Comparison of ENCODE assay signal across 8 cellular contexts in the genomic region with DNA sequence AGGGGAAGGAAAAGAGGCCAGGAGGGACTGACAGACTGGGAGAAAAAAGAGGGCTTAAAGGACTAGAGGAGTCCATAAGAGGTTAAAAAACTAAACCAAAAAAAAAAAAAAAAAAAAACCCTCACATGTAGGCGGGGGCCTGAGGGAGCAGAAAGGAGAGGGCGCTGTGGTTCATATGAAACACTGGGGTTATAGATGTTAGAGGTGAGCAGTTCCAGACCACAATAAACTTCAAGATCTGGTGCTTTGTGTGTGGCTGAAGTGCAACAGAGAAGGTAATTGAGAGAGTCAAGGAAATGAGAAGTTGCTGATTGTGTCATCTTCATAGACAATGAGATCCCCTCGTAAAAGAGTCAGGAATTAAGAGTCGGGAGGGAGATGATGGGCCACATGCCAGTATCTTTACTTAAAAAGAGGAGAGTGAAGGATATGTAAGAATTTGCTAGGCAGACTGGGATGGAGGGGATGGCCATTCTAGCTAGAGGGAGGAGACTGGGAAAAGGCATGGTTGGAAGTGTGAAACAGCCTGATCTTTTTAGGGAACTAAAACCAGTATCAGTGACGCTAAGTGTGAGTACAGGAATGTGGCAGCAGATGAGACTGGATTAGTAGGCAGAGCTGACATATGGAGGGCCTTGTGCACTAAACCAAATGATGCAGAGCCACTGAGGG. TPM values are rescaled to one million over a fixed set of nuclear protein-coding genes. Genes with fewer than 3 reads are reported as not detected.
DNase-seq lines count a peak whose midpoint lies in the region; ATAC-seq, FAIRE-seq and TF ChIP-seq lines count a peak whose summit lies in the region.

No MANE protein-coding gene starts in this region.

- H3K4me2 ChIP-seq in SK-N-SH, result no peak overlapping the region

- TF ChIP-seq EP300 in SK-N-SH (IDR thresholded peaks at IDR 0.05; ENCODE audit: borderline replicate concordance in 1 of 2, low read depth in 1 of 2, low read length in 1 of 2), result no peak

- no peaks in the 10 kb centered on the region for H3K79me2 ChIP-seq in SK-N-SH (ENCODE audit: insufficient read depth)

- H3K27ac ChIP-seq in A673 (ENCODE audit: low read depth, low read length, poor library complexity, severe bottlenecking) (no peak overlapping the region), SK-N-SH (ENCODE audit: low read depth in 2 of 2, low read length in 1 of 2) (no peak overlapping the region)

- no peak overlapping the region for H3K9ac ChIP-seq in SK-N-SH

- TF ChIP-seq RAD21 in SK-N-SH (IDR thresholded peaks at IDR 0.05; ENCODE audit: low read length), result no peak

- H3K9me3 Mint-ChIP-seq in activated naive CD4-positive, alpha-beta T cell treated with anti-CD3 and anti-CD28 coated beads, Interleukin-2, amount 50 U/mL, for 72 hours, result peaks cover 0 to 6% of the 10 kb centered on the region in 2 donors

- TF ChIP-seq CTCF in A673 (conservative IDR thresholded peaks at IDR 0.05; ENCODE audit: low read depth, low read length), result no peak
- TF ChIP-seq CTCF in SK-N-SH (IDR thresholded peaks at IDR 0.05), result no peak

- H3K9me3 ChIP-seq in A673 (ENCODE audit: low read depth, low read length, poor library complexity, severe bottlenecking), result no peaks in the 10 kb centered on the region
- no peaks in the 10 kb centered on the region for H3K9me3 ChIP-seq in SK-N-SH

- peak; percentile 77 for ATAC-seq in GM18909 (IDR thresholded peaks at IDR 0.05; ENCODE audit: poor library complexity, unreplicated experiment)
- ATAC-seq in HG03432 (IDR thresholded peaks at IDR 0.05; ENCODE audit: unreplicated experiment), result peak; percentile 93
- ATAC-seq in activated naive CD4-positive, alpha-beta T cell treated with anti-CD3 and anti-CD28 coated beads, Interleukin-2, amount 50 U/mL, for 72 hours, result peak; percentile 95 to 99

- H2AFZ ChIP-seq in SK-N-SH (ENCODE audit: low read depth), result no peak overlapping the region

- peaks cover 5 to 6% of the 10 kb centered on the region in 2 donors for H3K36me3 Mint-ChIP-seq in activated naive CD4-positive, alpha-beta T cell treated with anti-CD3 and anti-CD28 coated beads, Interleukin-2, amount 50 U/mL, for 72 hours

- no peak for FAIRE-seq in H54 (lab: Jason Lieb, UNC)

- TF ChIP-seq POLR2A in H54 (IDR thresholded peaks at IDR 0.05; ENCODE audit: low read depth, low read length), result no peak

- DNase-seq in A673 (ENCODE audit: low spot score) (peak; percentile 25), mucosa of gallbladder (ENCODE audit: low spot score) (no peak), SK-N-SH (no peak), NCI-H146 treated with DMSO at 0.1 percent for 48 hours (lab: John Stamatoyannopoulos, UW; ENCODE audit: unreplicated experiment) (no peak), H54 (ENCODE audit: insufficient read length, low spot score) (no peak)
- no peak for DNase-seq in activated naive CD4-positive, alpha-beta T cell treated with anti-CD3 and anti-CD28 coated beads, Interleukin-2, amount 50 U/mL, for 72 hours (ENCODE audit: low spot score in 2 of 2)

- POLR2A ChIA-PET in A673 (lab: Charles Lee; ENCODE audit: low non-redundant PET), result no interaction called here
- POLR2A ChIA-PET in SK-N-SH (lab: Yijun Ruan, JAX), result no interaction called here

- H3K27me3 ChIP-seq in A673 (replicated peaks; ENCODE audit: insufficient read depth, low read depth, low read length, poor library complexity), result no peaks in the 10 kb centered on the region
- H3K27me3 ChIP-seq in SK-N-SH (ENCODE audit: insufficient read depth), result no peaks in the 10 kb centered on the region; the same call in 1 of the 2 replicates

- no peaks in the 10 kb centered on the region for H3K36me3 ChIP-seq in A673 (ENCODE audit: insufficient read depth, low read length, poor library complexity, severe bottlenecking)
- no peaks in the 10 kb centered on the region for H3K36me3 ChIP-seq in SK-N-SH (replicated peaks in 1 of 2; ENCODE audit: control insufficient read depth in 1 of 2, insufficient read depth in 2 of 2, low read length in 1 of 2)

- H3K4me1 ChIP-seq in A673 (ENCODE audit: insufficient read depth, low read length, poor library complexity, severe bottlenecking) (no peaks in the 10 kb centered on the region), SK-N-SH (ENCODE audit: control insufficient read depth in 1 of 2, insufficient read depth in 2 of 2, low read depth in 1 of 2, low read length in 1 of 2) (no peaks in the 10 kb centered on the region)

- peak overlapping the region in 1 of 2 donors; percentile 51 for H3K27ac Mint-ChIP-seq in activated naive CD4-positive, alpha-beta T cell treated with anti-CD3 and anti-CD28 coated beads, Interleukin-2, amount 50 U/mL, for 72 hours

- no TSS peak for BruUV-seq in A673 (replicated peaks; lab: Mats Ljungman, UMichigan)

- CTCF ChIA-PET in A673 (lab: Charles Lee) (no interaction called here), SK-N-SH (lab: Yijun Ruan, JAX) (interaction anchor here (0.6 kb wide), 1 partner anchor 178 kb away, joined by 3 read pairs; no protein-coding TSS in a partner anchor)

- intact Hi-C loops in A673 (cut with micrococcal nuclease; ENCODE audit: unreplicated experiment), result no loop called here

- H3K4me3 ChIP-seq in A673 (ENCODE audit: low read depth, low read length, poor library complexity, severe bottlenecking) (no peak overlapping the region), SK-N-SH (ENCODE audit: low read depth in 2 of 2, low read length in 1 of 2) (no peak overlapping the region)

- no peaks in the 10 kb centered on the region for H3F3A ChIP-seq in SK-N-SH (replicated peaks; ENCODE audit: insufficient read depth)

- H3K9me2 ChIP-seq in SK-N-SH, result no peaks in the 10 kb centered on the region

- 41% methylated on average over 5 of the region's 5 CpGs for WGBS in SK-N-SH (ENCODE audit: low lambda C conversion rate)

- H4K20me1 ChIP-seq in SK-N-SH (ENCODE audit: insufficient read depth), result no peaks in the 10 kb centered on the region

TF ChIP-seq in SK-N-SH, 30 proteins besides CTCF, POLR2A, EP300 and RAD21:
- TF ChIP-seq, protein P1, sequence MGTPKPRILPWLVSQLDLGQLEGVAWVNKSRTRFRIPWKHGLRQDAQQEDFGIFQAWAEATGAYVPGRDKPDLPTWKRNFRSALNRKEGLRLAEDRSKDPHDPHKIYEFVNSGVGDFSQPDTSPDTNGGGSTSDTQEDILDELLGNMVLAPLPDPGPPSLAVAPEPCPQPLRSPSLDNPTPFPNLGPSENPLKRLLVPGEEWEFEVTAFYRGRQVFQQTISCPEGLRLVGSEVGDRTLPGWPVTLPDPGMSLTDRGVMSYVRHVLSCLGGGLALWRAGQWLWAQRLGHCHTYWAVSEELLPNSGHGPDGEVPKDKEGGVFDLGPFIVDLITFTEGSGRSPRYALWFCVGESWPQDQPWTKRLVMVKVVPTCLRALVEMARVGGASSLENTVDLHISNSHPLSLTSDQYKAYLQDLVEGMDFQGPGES (IDR thresholded peaks at IDR 0.05; ENCODE audit: low read depth, low read length), result no peak
- TF ChIP-seq POLR2AphosphoS5 (IDR thresholded peaks at IDR 0.05; ENCODE audit: low read depth, low read length), result no peak
- no peak for TF ChIP-seq RXRA (IDR thresholded peaks at IDR 0.05; ENCODE audit: borderline replicate concordance, low read depth)
- TF ChIP-seq YY1 (IDR thresholded peaks at IDR 0.05; ENCODE audit: low read depth), result no peak
- TF ChIP-seq MXI1 (IDR thresholded peaks at IDR 0.05; ENCODE audit: low read depth, low read length), result no peak
- no peak for TF ChIP-seq ELF1 (IDR thresholded peaks at IDR 0.05)
- no peak for TF ChIP-seq GABPA (IDR thresholded peaks at IDR 0.05; ENCODE audit: low read depth)
- TF ChIP-seq, protein P2, sequence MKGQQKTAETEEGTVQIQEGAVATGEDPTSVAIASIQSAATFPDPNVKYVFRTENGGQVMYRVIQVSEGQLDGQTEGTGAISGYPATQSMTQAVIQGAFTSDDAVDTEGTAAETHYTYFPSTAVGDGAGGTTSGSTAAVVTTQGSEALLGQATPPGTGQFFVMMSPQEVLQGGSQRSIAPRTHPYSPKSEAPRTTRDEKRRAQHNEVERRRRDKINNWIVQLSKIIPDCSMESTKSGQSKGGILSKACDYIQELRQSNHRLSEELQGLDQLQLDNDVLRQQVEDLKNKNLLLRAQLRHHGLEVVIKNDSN (IDR thresholded peaks at IDR 0.05; ENCODE audit: borderline replicate concordance, low read depth), result no peak
- TF ChIP-seq, protein P3, sequence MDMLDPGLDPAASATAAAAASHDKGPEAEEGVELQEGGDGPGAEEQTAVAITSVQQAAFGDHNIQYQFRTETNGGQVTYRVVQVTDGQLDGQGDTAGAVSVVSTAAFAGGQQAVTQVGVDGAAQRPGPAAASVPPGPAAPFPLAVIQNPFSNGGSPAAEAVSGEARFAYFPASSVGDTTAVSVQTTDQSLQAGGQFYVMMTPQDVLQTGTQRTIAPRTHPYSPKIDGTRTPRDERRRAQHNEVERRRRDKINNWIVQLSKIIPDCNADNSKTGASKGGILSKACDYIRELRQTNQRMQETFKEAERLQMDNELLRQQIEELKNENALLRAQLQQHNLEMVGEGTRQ (IDR thresholded peaks at IDR 0.05; ENCODE audit: borderline replicate concordance, low read depth, low read length), result no peak

RNA-seq across cellular contexts. Expression of a gene that starts 18.4 kb away (rescaled TPM):
- total RNA-seq in A673 (2021) (130 and 150 TPM in 2 replicates), mucosa of gallbladder (139 TPM)
- total RNA-seq in activated naive CD4-positive, alpha-beta T cell treated with anti-CD3 and anti-CD28 coated beads, Interleukin-2, amount 50 U/mL, for 72 hours, result 100 to 1,000 TPM; 362 to 427 TPM
- 77.0 and 148 TPM in 2 replicates for polyA plus RNA-seq in SK-N-SH (2012; rRNA removed)
- polyA plus RNA-seq in SK-N-SH (2012; cell fraction: cytosol; rRNA removed), result 17.5 and 19.8 TPM in 2 replicates
- polyA plus RNA-seq in SK-N-SH (2012; cell fraction: nucleus; rRNA removed), result 556 and 990 TPM in 2 replicates
